ENCODE assay signal across 15 cellular contexts in the genomic region with DNA sequence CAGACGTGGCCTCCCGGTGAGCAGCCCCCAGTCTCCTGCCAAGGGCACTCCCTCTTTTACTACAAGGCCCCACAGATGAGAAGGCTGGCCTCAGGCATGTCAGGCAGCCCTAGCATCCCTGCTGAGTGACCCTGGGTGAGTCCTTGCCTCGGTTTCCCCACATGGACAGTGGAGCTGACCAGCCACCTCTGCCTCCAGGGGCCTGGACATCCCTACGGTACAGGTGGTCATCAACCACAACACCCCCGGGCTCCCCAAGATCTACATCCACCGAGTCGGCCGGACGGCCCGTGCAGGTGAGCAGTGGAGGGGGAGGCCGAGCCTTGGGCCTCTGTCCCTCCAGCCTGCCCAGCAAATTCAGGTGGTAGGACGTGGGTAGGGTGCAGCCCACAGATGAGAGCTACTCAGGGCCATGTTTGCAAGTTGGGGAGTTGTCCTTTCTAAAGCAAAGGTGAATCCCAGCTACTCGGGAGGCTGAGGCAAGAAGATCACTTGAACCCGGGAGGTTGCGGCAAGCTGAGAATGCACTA. TPM values are rescaled to one million over a fixed set of nuclear protein-coding genes. Genes with fewer than 3 reads are reported as not detected.
DNase-seq lines count a peak whose midpoint lies in the region; ATAC-seq, FAIRE-seq and TF ChIP-seq lines count a peak whose summit lies in the region.
"Had no signal": no experiment of that assay in that cellular context is flagged by ENCODE, and none has a peak within 500 bp of the region (broad histone marks: within the 10 kb centered on the region; RNA-seq: fewer than 3 reads in every experiment).

No MANE protein-coding gene starts in this region.

- in situ Hi-C loops in K562 (cut with MboI): no loop called here

- H3K27me3 Mint-ChIP-seq in activated T-cell treated with anti-CD3 and anti-CD28 coated beads, Interleukin-2, amount 50 U/mL, for 24 hours: no peaks in the 10 kb centered on the region
- H3K27me3 Mint-ChIP-seq in activated T-cell treated with anti-CD3 and anti-CD28 coated beads, Interleukin-2, amount 50 U/mL, for 72 hours (ENCODE audit: low read depth): no peaks in the 10 kb centered on the region
- no peaks in the 10 kb centered on the region for H3K27me3 Mint-ChIP-seq in neural crest cell (ENCODE audit: low read depth)

- H3K4me3 ChIP-seq in K562 (no peak overlapping the region), suprapubic skin (no peak overlapping the region)
- H3K4me3 ChIP-seq: GM23338 had no signal

- peaks cover 17% of the 10 kb centered on the region for H3K4me1 Mint-ChIP-seq in activated T-cell treated with anti-CD3 and anti-CD28 coated beads, Interleukin-2, amount 50 U/mL, for 24 hours (ENCODE audit: low read depth)
- peaks cover 12% of the 10 kb centered on the region for H3K4me1 Mint-ChIP-seq in activated T-cell treated with anti-CD3 and anti-CD28 coated beads, Interleukin-2, amount 50 U/mL, for 72 hours (ENCODE audit: low read depth)
- peaks cover 7% of the 10 kb centered on the region for H3K4me1 Mint-ChIP-seq in neural crest cell

- TF ChIP-seq EP300 in K562 (IDR thresholded peaks at IDR 0.05; ENCODE audit: low read length) (no peak), suprapubic skin (IDR thresholded peaks at IDR 0.05) (no peak)

- H3K79me2 ChIP-seq in K562 (ENCODE audit: control insufficient read depth, insufficient read depth, low read length): peaks cover 19% of the 10 kb centered on the region

- no peaks in the 10 kb centered on the region for H3K9me3 Mint-ChIP-seq in activated T-cell treated with anti-CD3 and anti-CD28 coated beads, Interleukin-2, amount 50 U/mL, for 24 hours
- no peaks in the 10 kb centered on the region for H3K9me3 Mint-ChIP-seq in activated T-cell treated with anti-CD3 and anti-CD28 coated beads, Interleukin-2, amount 50 U/mL, for 72 hours
- no peaks in the 10 kb centered on the region for H3K9me3 Mint-ChIP-seq in neural crest cell
- H3K9me3 Mint-ChIP-seq: CD14-positive monocyte, GM23338 had no signal

- H3K4me2 ChIP-seq in K562 (ENCODE audit: insufficient read depth, low read length): no peak overlapping the region
- H3K4me2 ChIP-seq: GM23338 had no signal

- no peak for FAIRE-seq in K562 (lab: Jason Lieb, UNC)
- FAIRE-seq: GM18507 had no signal

- DNase-seq in activated T-cell treated with anti-CD3 and anti-CD28 coated beads, Interleukin-2, amount 50 U/mL, for 24 hours: no peak
- no peak for DNase-seq in activated T-cell treated with anti-CD3 and anti-CD28 coated beads, Interleukin-2, amount 50 U/mL, for 72 hours
- DNase-seq in K562 (ENCODE audit: extremely low read depth in 1 of 4, low spot score in 3 of 4) (no peak), neural crest cell (ENCODE audit: low read depth, low spot score) (no peak), suprapubic skin (ENCODE audit: low spot score in 2 of 2) (peak; percentile 57 to 77), NAMALWA (ENCODE audit: low spot score) (no peak), foreskin melanocyte (no peak)
- DNase-seq in activated naive CD4-positive, alpha-beta T cell treated with Interleukin-2 at 50 U/mL for 16 hours: no peak
- DNase-seq: DMS 273 treated with DMSO at 0.1 percent for 48 hours, H7 had no signal

- 96% methylated on average over 15 of the region's 15 CpGs for WGBS in K562 (ENCODE audit: insufficient coverage, low coverage, missing lambda C conversion rate)
- WGBS in suprapubic skin: 95% methylated on average over 15 of the region's 15 CpGs

- TF ChIP-seq RAD21 in K562 (CRISPR knock-in tag; conservative IDR thresholded peaks at IDR 0.05 in 1 of 2, IDR thresholded peaks at IDR 0.05 in 1 of 2): no peak

- no peak overlapping the region for H3K4me3 Mint-ChIP-seq in activated T-cell treated with anti-CD3 and anti-CD28 coated beads, Interleukin-2, amount 50 U/mL, for 24 hours
- no peak overlapping the region for H3K4me3 Mint-ChIP-seq in activated T-cell treated with anti-CD3 and anti-CD28 coated beads, Interleukin-2, amount 50 U/mL, for 72 hours
- H3K4me3 Mint-ChIP-seq in neural crest cell: peak overlapping the region; percentile 81
- H3K4me3 Mint-ChIP-seq: CD14-positive monocyte, GM23338 had no signal

- no peaks in the 10 kb centered on the region for H3K9me1 ChIP-seq in K562 (ENCODE audit: control insufficient read depth, insufficient read depth, low read length)

- H3K27me3 ChIP-seq in K562 (ENCODE audit: control insufficient read depth in 2 of 2, insufficient read depth in 2 of 2, low read length in 2 of 2) (no peaks in the 10 kb centered on the region), suprapubic skin (no peaks in the 10 kb centered on the region)

- no peak overlapping the region for H3K9ac ChIP-seq in K562 (ENCODE audit: insufficient read depth in 1 of 2, low read depth in 2 of 2, low read length in 2 of 2)

- TF ChIP-seq CTCF in K562 (IDR thresholded peaks at IDR 0.05 in 2 of 3, conservative IDR thresholded peaks at IDR 0.05 in 1 of 3; ENCODE audit: insufficient read depth in 2 of 3, low read depth in 1 of 3, low read length in 3 of 3): no peak
- TF ChIP-seq CTCF in neural crest cell (conservative IDR thresholded peaks at IDR 0.05): no peak
- no peak for TF ChIP-seq CTCF in suprapubic skin (IDR thresholded peaks at IDR 0.05)

- no peak for ATAC-seq in activated T-cell treated with anti-CD3 and anti-CD28 coated beads, Interleukin-2, amount 50 U/mL, for 72 hours (replicated peaks in 1 of 2)
- ATAC-seq in K562: no peak
- ATAC-seq: GM23338 had no signal

- CTCF ChIA-PET in K562 (lab: Yijun Ruan, JAX; ENCODE audit: low intra/inter-chr PET ratio): interaction anchor here (0.6 kb wide), 1 partner anchor 592 kb away, joined by 3 read pairs; no protein-coding TSS in a partner anchor

- TF ChIP-seq POLR2A in K562 (conservative IDR thresholded peaks at IDR 0.05): no peak
- no peak for TF ChIP-seq POLR2A in suprapubic skin (IDR thresholded peaks at IDR 0.05)

- H3K9me3 ChIP-seq in K562 (replicated peaks; ENCODE audit: control insufficient read depth, insufficient read depth, low read depth, low read length) (no peaks in the 10 kb centered on the region), suprapubic skin (no peaks in the 10 kb centered on the region)

- H3K27ac ChIP-seq in K562 (ENCODE audit: extremely low read depth, low read depth, low read length) (no peak overlapping the region), suprapubic skin (no peak overlapping the region)
- H3K27ac ChIP-seq: 22Rv1 had no signal

- H4K20me1 ChIP-seq in K562 (replicated peaks; ENCODE audit: control insufficient read depth, insufficient read depth, low read length): peaks cover 4% of the 10 kb centered on the region; the same call in 1 of the 2 replicates

- H3K4me1 ChIP-seq in K562 (replicated peaks in 1 of 2; ENCODE audit: control insufficient read depth in 2 of 2, insufficient read depth in 2 of 2, low read length in 2 of 2) (peaks cover 4 to 24% of the 10 kb centered on the region in 2 experiments; a peak in 3 of 5 replicates), suprapubic skin (peaks cover 18% of the 10 kb centered on the region)

- H3K36me3 ChIP-seq in K562 (ENCODE audit: control insufficient read depth, insufficient read depth, low read length) (peaks cover 68% of the 10 kb centered on the region; the same call in 2 of the 3 replicates), suprapubic skin (peaks cover 87% of the 10 kb centered on the region)

- H3K36me3 Mint-ChIP-seq in activated T-cell treated with anti-CD3 and anti-CD28 coated beads, Interleukin-2, amount 50 U/mL, for 24 hours (ENCODE audit: low read depth): peaks cover 95% of the 10 kb centered on the region
- peaks cover 2 to 18% of the 10 kb centered on the region in 2 donors for H3K36me3 Mint-ChIP-seq in activated T-cell treated with anti-CD3 and anti-CD28 coated beads, Interleukin-2, amount 50 U/mL, for 72 hours (ENCODE audit: insufficient read depth in 2 of 2)
- peaks cover 2% of the 10 kb centered on the region for H3K36me3 Mint-ChIP-seq in neural crest cell (ENCODE audit: low read depth)

- no TSS peak for BruUV-seq in K562 (replicated peaks; lab: Mats Ljungman, UMichigan)

- peak overlapping the region; percentile 12 for H3K27ac Mint-ChIP-seq in activated T-cell treated with anti-CD3 and anti-CD28 coated beads, Interleukin-2, amount 50 U/mL, for 24 hours
- no peak overlapping the region for H3K27ac Mint-ChIP-seq in activated T-cell treated with anti-CD3 and anti-CD28 coated beads, Interleukin-2, amount 50 U/mL, for 72 hours
- H3K27ac Mint-ChIP-seq in neural crest cell (ENCODE audit: unreplicated experiment): no peak overlapping the region
- H3K27ac Mint-ChIP-seq: GM23338 had no signal

- POLR2A ChIA-PET in K562 (lab: Yijun Ruan, JAX): interaction anchor here (1.0 kb wide), 1 partner anchor 11 kb away, joined by 4 read pairs; no protein-coding TSS in a partner anchor

- intact Hi-C loops in K562 (cut with micrococcal nuclease): no loop called here

- H2AFZ ChIP-seq in K562 (ENCODE audit: low read depth, low read length): no peak overlapping the region
- H2AFZ ChIP-seq: GM23338 had no signal

RNA-seq across cellular contexts. Expression of a gene that starts 5.2 kb away (rescaled TPM):
- total RNA-seq in activated T-cell treated with anti-CD3 and anti-CD28 coated beads, Interleukin-2, amount 50 U/mL, for 72 hours: 10 to 100 TPM; 46.4 to 68.5 TPM
- 17.3 and 60.1 TPM in 2 replicates for total RNA-seq in K562 (2011; cell fraction: chromatin; rRNA removed; ENCODE audit: low replicate concordance)
- 53.9 and 64.9 TPM in 2 replicates for total RNA-seq in K562 (2011; cell fraction: nucleolus; rRNA removed)
- 23.2 and 29.4 TPM in 2 replicates for total RNA-seq in K562 (2011; cell fraction: nucleoplasm; rRNA removed)
- 113 and 149 TPM in 2 replicates for total RNA-seq in K562 (2014; rRNA removed)
- total RNA-seq in K562 (2014; rRNA removed; fragmentation: Illumina TruSeq; extraction: Trizol): 26.2 and 45.7 TPM in 2 replicates
- total RNA-seq in K562 (2015; rRNA removed; fragmentation: Illumina TruSeq; extraction: Trizol): 51.1 and 57.8 TPM in 2 replicates
- total RNA-seq in K562 (2021): 78.9 and 88.6 TPM in 2 replicates
- polyA plus RNA-seq in K562 (2011; rRNA removed): 35.6 and 43.2 TPM in 2 replicates
- polyA plus RNA-seq in K562 (2011; cell fraction: cytosol; rRNA removed): 53.9 and 97.8 TPM in 2 replicates
- polyA plus RNA-seq in K562 (2011; cell fraction: nucleus; rRNA removed): 37.4 and 64.0 TPM in 2 replicates
- polyA plus RNA-seq in K562 (2012): 53.0 and 58.9 TPM in 2 replicates
- 33.3 and 53.3 TPM in 2 replicates for polyA plus RNA-seq in K562 (2014; fragmentation: Illumina TruSeq; extraction: Trizol)
- 1 to 10 TPM; 1.1 to 6.3 TPM for polyA plus RNA-seq in K562 (2014; fragmentation: Nextera tagmentation; extraction: Ambion mirVana)
- polyA plus RNA-seq in K562 (2014; rRNA removed): 61.3 and 65.9 TPM in 2 replicates
- 27.6 and 57.1 TPM in 2 replicates for polyA minus RNA-seq in K562 (2011; rRNA and poly(A)+ RNA removed)
- 34.9 and 39.1 TPM in 2 replicates for polyA minus RNA-seq in K562 (2011; cell fraction: cytosol; rRNA and poly(A)+ RNA removed)
- 23.5 and 26.5 TPM in 2 replicates for polyA minus RNA-seq in K562 (2011; cell fraction: nucleus; rRNA and poly(A)+ RNA removed)
- total RNA-seq in neural crest cell: 54.9 and 56.6 TPM in 2 replicates
- 10 to 100 TPM; 43.4 to 75.6 (median 58.4) TPM for total RNA-seq in suprapubic skin

RNA-seq across cellular contexts. Expression of a gene that starts 5.6 kb away (rescaled TPM):
- 100 to 1,000 TPM; 191 to 222 TPM for total RNA-seq in activated T-cell treated with anti-CD3 and anti-CD28 coated beads, Interleukin-2, amount 50 U/mL, for 72 hours
- total RNA-seq in K562 (2011; cell fraction: chromatin; rRNA removed; ENCODE audit: low replicate concordance): 63.5 and 278 TPM in 2 replicates
- 249 and 252 TPM in 2 replicates for total RNA-seq in K562 (2011; cell fraction: nucleolus; rRNA removed)
- total RNA-seq in K562 (2011; cell fraction: nucleoplasm; rRNA removed): 127 and 141 TPM in 2 replicates
- total RNA-seq in K562 (2014; rRNA removed) (239 and 305 TPM in 2 replicates), K562 (2014; rRNA removed; fragmentation: Illumina TruSeq; extraction: Trizol) (19.2 and 33.2 TPM in 2 replicates), K562 (2015; rRNA removed; fragmentation: Illumina TruSeq; extraction: Trizol) (130 and 147 TPM in 2 replicates), K562 (2021) (273 and 289 TPM in 2 replicates), neural crest cell (194 and 196 TPM in 2 replicates), suprapubic skin (100 to 1,000 TPM; 112 to 223 (median 208) TPM)
- polyA plus RNA-seq in K562 (2011; rRNA removed) (159 and 263 TPM in 2 replicates), K562 (2014; fragmentation: Illumina TruSeq; extraction: Trizol) (50.1 and 152 TPM in 2 replicates), K562 (2014; fragmentation: Nextera tagmentation; extraction: Ambion mirVana) (10 to 100 TPM in 1 of 2 experiments, 1 to 10 TPM in 1; 5.8 to 18.3 TPM), K562 (2014; rRNA removed) (230 and 233 TPM in 2 replicates)
- 307 and 533 TPM in 2 replicates for polyA plus RNA-seq in K562 (2011; cell fraction: cytosol; rRNA removed)
- polyA plus RNA-seq in K562 (2011; cell fraction: nucleus; rRNA removed): 164 and 210 TPM in 2 replicates
- 176 and 372 TPM in 2 replicates for polyA plus RNA-seq in K562 (2012)
- 43.6 and 67.0 TPM in 2 replicates for polyA minus RNA-seq in K562 (2011; rRNA and poly(A)+ RNA removed)
- 103 and 143 TPM in 2 replicates for polyA minus RNA-seq in K562 (2011; cell fraction: cytosol; rRNA and poly(A)+ RNA removed)
- polyA minus RNA-seq in K562 (2011; cell fraction: nucleus; rRNA and poly(A)+ RNA removed): 49.1 and 66.3 TPM in 2 replicates

RNA-seq across cellular contexts. Expression of a gene that starts 16.3 kb away (rescaled TPM):
- 1 to 10 TPM in 1 of 2 donors, under 1 TPM in 1; 0.86 to 1.8 TPM for total RNA-seq in activated T-cell treated with anti-CD3 and anti-CD28 coated beads, Interleukin-2, amount 50 U/mL, for 72 hours
- 9.9 and 22.2 TPM in 2 replicates for total RNA-seq in K562 (2011; cell fraction: chromatin; rRNA removed; ENCODE audit: low replicate concordance)
- total RNA-seq in K562 (2011; cell fraction: nucleolus; rRNA removed): 12.0 and 12.4 TPM in 2 replicates
- 9.1 and 12.6 TPM in 2 replicates for total RNA-seq in K562 (2011; cell fraction: nucleoplasm; rRNA removed)
- total RNA-seq in K562 (2014; rRNA removed) (4.2 and 6.8 TPM in 2 replicates), K562 (2014; rRNA removed; fragmentation: Illumina TruSeq; extraction: Trizol) (1.2 and 1.3 TPM in 2 replicates), K562 (2015; rRNA removed; fragmentation: Illumina TruSeq; extraction: Trizol) (1.5 and 2.7 TPM in 2 replicates), K562 (2021) (3.4 and 4.1 TPM in 2 replicates), neural crest cell (71.4 and 78.8 TPM in 2 replicates), suprapubic skin (10 to 100 TPM; 22.9 to 32.9 (median 27.7) TPM)
- polyA plus RNA-seq in K562 (2011; rRNA removed) (5.1 and 10.3 TPM in 2 replicates), K562 (2014; fragmentation: Illumina TruSeq; extraction: Trizol) (2.9 and 4.7 TPM in 2 replicates), K562 (2014; fragmentation: Nextera tagmentation; extraction: Ambion mirVana) (not detected), K562 (2014; rRNA removed) (3.7 and 6.4 TPM in 2 replicates)
- 9.6 and 10.5 TPM in 2 replicates for polyA plus RNA-seq in K562 (2011; cell fraction: cytosol; rRNA removed)
- polyA plus RNA-seq in K562 (2011; cell fraction: nucleus; rRNA removed): 9.2 and 20.4 TPM in 2 replicates
- polyA plus RNA-seq in K562 (2012): 2.4 and 5.5 TPM in 2 replicates
- 2.5 and 2.9 TPM in 2 replicates for polyA minus RNA-seq in K562 (2011; rRNA and poly(A)+ RNA removed)
- polyA minus RNA-seq in K562 (2011; cell fraction: cytosol; rRNA and poly(A)+ RNA removed): 3.3 and 6.9 TPM in 2 replicates
- 3.4 and 8.3 TPM in 2 replicates for polyA minus RNA-seq in K562 (2011; cell fraction: nucleus; rRNA and poly(A)+ RNA removed)

RNA-seq across cellular contexts. Expression of a gene that starts 28.8 kb away (rescaled TPM):
- not detected for total RNA-seq in activated T-cell treated with anti-CD3 and anti-CD28 coated beads, Interleukin-2, amount 50 U/mL, for 72 hours
- 1.3 and 6.2 TPM in 2 replicates for total RNA-seq in K562 (2011; cell fraction: chromatin; rRNA removed; ENCODE audit: low replicate concordance)
- total RNA-seq in K562 (2011; cell fraction: nucleolus; rRNA removed): 4.2 and 5.0 TPM in 2 replicates
- total RNA-seq in K562 (2011; cell fraction: nucleoplasm; rRNA removed): 1.5 and 3.7 TPM in 2 replicates
- total RNA-seq in K562 (2014; rRNA removed) (0.86 TPM in 2 replicates), K562 (2014; rRNA removed; fragmentation: Illumina TruSeq; extraction: Trizol) (0.13 and 0.33 TPM in 2 replicates), K562 (2015; rRNA removed; fragmentation: Illumina TruSeq; extraction: Trizol) (0.43 and 1.4 TPM in 2 replicates), K562 (2021) (1.5 and 1.7 TPM in 2 replicates), neural crest cell (27.7 and 29.8 TPM in 2 replicates), suprapubic skin (under 1 TPM in 1 of 4 donors, not detected in 3; 0.68 TPM)
- polyA plus RNA-seq in K562 (2011; rRNA removed) (1.5 and 3.8 TPM in 2 replicates), K562 (2014; fragmentation: Illumina TruSeq; extraction: Trizol) (0.80 and 1.7 TPM in 2 replicates), K562 (2014; fragmentation: Nextera tagmentation; extraction: Ambion mirVana) (not detected), K562 (2014; rRNA removed) (1.1 TPM in 2 replicates)
- polyA plus RNA-seq in K562 (2011; cell fraction: cytosol; rRNA removed): 5.5 and 5.7 TPM in 2 replicates
- polyA plus RNA-seq in K562 (2011; cell fraction: nucleus; rRNA removed): 3.7 and 4.0 TPM in 2 replicates
- 0.71 and 0.87 TPM in 2 replicates for polyA plus RNA-seq in K562 (2012)
- 1.1 and 2.3 TPM in 2 replicates for polyA minus RNA-seq in K562 (2011; rRNA and poly(A)+ RNA removed)
- 1.2 and 3.5 TPM in 2 replicates for polyA minus RNA-seq in K562 (2011; cell fraction: cytosol; rRNA and poly(A)+ RNA removed)
- polyA minus RNA-seq in K562 (2011; cell fraction: nucleus; rRNA and poly(A)+ RNA removed): 0.40 and 0.78 TPM in 2 replicates
- total RNA-seq: Daoy had no signal
- polyA plus RNA-seq: CD14-positive monocyte had no signal

Comparison
In these comparisons a context has a peak if more than half of its experiments do, and no peak if none do; other contexts are left out.
1. DNase-seq: peak in suprapubic skin (2 of 2); none in activated T-cell treated with anti-CD3 and anti-CD28 coated beads, Interleukin-2, amount 50 U/mL, for 24 hours (single experiment), activated T-cell treated with anti-CD3 and anti-CD28 coated beads, Interleukin-2, amount 50 U/mL, for 72 hours (0 of 2), K562 (0 of 4), neural crest cell (single experiment), NAMALWA (single experiment), foreskin melanocyte (single experiment) and activated naive CD4-positive, alpha-beta T cell treated with Interleukin-2 at 50 U/mL for 16 hours (single experiment).